In genomic region chr19:15837399-15837731, GRCh38 we compare ENCODE assay signal across 1 cellular context.
TF ChIP-seq lines count a peak whose summit lies in the region.

No MANE protein-coding gene starts in this region.

TF ChIP-seq in HepG2, 621 proteins besides CTCF, POLR2A, EP300 and RAD21:
- TF ChIP-seq DRAP1 (CRISPR knock-in tag; IDR thresholded peaks at IDR 0.05) = peak; percentile 47
- 0 out of 2 replicates have a peak, but pooled peaks have one; percentile 3 for TF ChIP-seq ZNF580 (CRISPR knock-in tag; IDR thresholded peaks at IDR 0.05; ENCODE audit: borderline replicate concordance, low read depth)
